15 cellular contexts compared by ENCODE assay signal in genomic region chr11:134911514-134912180, GRCh38.
A peak's percentile ranks its signal among the peaks of the same experiment; 100 is the strongest.
DNase-seq lines count a peak whose midpoint lies in the region; ATAC-seq and TF ChIP-seq lines count a peak whose summit lies in the region.
"Had no signal": no experiment of that assay in that cellular context is flagged by ENCODE, and none has a peak within 500 bp of the region (broad histone marks: within the 10 kb centered on the region; RNA-seq: fewer than 3 reads in every experiment).

No MANE protein-coding gene starts in this region.

- no peaks in the 10 kb centered on the region for H3K4me1 Mint-ChIP-seq in MCF 10A (ENCODE audit: insufficient read depth, unreplicated experiment)

- TF ChIP-seq CTCF in MCF 10A (IDR thresholded peaks at IDR 0.05; ENCODE audit: unreplicated experiment) (no peak), mammary epithelial cell (conservative IDR thresholded peaks at IDR 0.05 in 1 of 2, IDR thresholded peaks at IDR 0.05 in 1 of 2; ENCODE audit: extremely low read depth in 1 of 2, insufficient read depth in 1 of 2, low read depth in 1 of 2, low read length in 2 of 2) (no peak), esophagus muscularis mucosa (IDR thresholded peaks at IDR 0.05) (no peak)

- POLR2A ChIA-PET in MCF 10A (lab: Yijun Ruan, JAX), result no interaction called here

- ATAC-seq in GM19463 (IDR thresholded peaks at IDR 0.05; ENCODE audit: unreplicated experiment) (no peak), HG02840 (IDR thresholded peaks at IDR 0.05; ENCODE audit: low FRiP score, unreplicated experiment) (no peak)
- ATAC-seq: Right ventricle myocardium inferior had no signal

- no peak for TF ChIP-seq EP300 in esophagus muscularis mucosa (IDR thresholded peaks at IDR 0.05)

- H4K20me1 ChIP-seq in mammary epithelial cell (ENCODE audit: insufficient read depth, low read length), result no peaks in the 10 kb centered on the region

- no peak overlapping the region for H3K4me3 Mint-ChIP-seq in MCF 10A (ENCODE audit: unreplicated experiment)

- peaks cover 37% of the 10 kb centered on the region for H3K9me3 Mint-ChIP-seq in MCF 10A (ENCODE audit: unreplicated experiment)

- no peak overlapping the region for H2AFZ ChIP-seq in mammary epithelial cell (ENCODE audit: low read depth, low read length)

- no peaks in the 10 kb centered on the region for H3K27me3 Mint-ChIP-seq in MCF 10A (ENCODE audit: insufficient read depth, unreplicated experiment)

- no peak overlapping the region for H3K4me3 ChIP-seq in mammary epithelial cell (replicated peaks in 1 of 3; ENCODE audit: insufficient read depth in 1 of 3, low read depth in 2 of 3, low read length in 3 of 3)
- H3K4me3 ChIP-seq in esophagus muscularis mucosa, result no peak overlapping the region
- H3K4me3 ChIP-seq: Peyer's patch, SK-N-MC had no signal

- intact Hi-C loops in MCF 10A (cut with micrococcal nuclease), result no loop called here
- intact Hi-C loops in mammary epithelial cell (cut with micrococcal nuclease), result no loop called here
- intact Hi-C loops in esophagus muscularis mucosa (cut with DNase I), result no loop called here

- in situ Hi-C loops in mammary epithelial cell (cut with MboI; ENCODE audit: low sequenced_read_pairs in 2 of 2), result no loop called here

- H3K9me3 ChIP-seq in mammary epithelial cell (replicated peaks; ENCODE audit: insufficient read depth, low read length) (peaks cover 14% of the 10 kb centered on the region), esophagus muscularis mucosa (no peaks in the 10 kb centered on the region)
- H3K9me3 ChIP-seq: Peyer's patch had no signal

- TF ChIP-seq POLR2A in esophagus muscularis mucosa (IDR thresholded peaks at IDR 0.05; ENCODE audit: low read depth), result no peak

- 39% methylated on average over 9 of the region's 9 CpGs for WGBS in mammary epithelial cell (ENCODE audit: low coverage, missing lambda C conversion rate)
- 76% methylated on average over 9 of the region's 9 CpGs for WGBS in esophagus muscularis mucosa

- H3K27ac ChIP-seq in mammary epithelial cell (ENCODE audit: insufficient read depth, low read depth, low read length), result no peak overlapping the region
- H3K27ac ChIP-seq in esophagus muscularis mucosa (replicated peaks in 1 of 4), result no peak overlapping the region
- H3K27ac ChIP-seq: C4-2B, Peyer's patch, SK-N-MC had no signal

- H3K27ac Mint-ChIP-seq in MCF 10A (ENCODE audit: low read depth, unreplicated experiment), result no peak overlapping the region

- H3K27me3 ChIP-seq in mammary epithelial cell (ENCODE audit: insufficient read depth, low read length) (no peaks in the 10 kb centered on the region), esophagus muscularis mucosa (peaks cover 0 to 10% (median 0%) of the 10 kb centered on the region in 4 donors)
- H3K27me3 ChIP-seq: Peyer's patch had no signal

- H3K36me3 ChIP-seq in mammary epithelial cell (ENCODE audit: insufficient read depth, low read length) (no peaks in the 10 kb centered on the region), esophagus muscularis mucosa (no peaks in the 10 kb centered on the region)
- H3K36me3 ChIP-seq: Peyer's patch had no signal

- H3K4me1 ChIP-seq in mammary epithelial cell (ENCODE audit: insufficient read depth, low read length) (no peaks in the 10 kb centered on the region), esophagus muscularis mucosa (peaks cover 0 to 10% (median 4%) of the 10 kb centered on the region in 4 donors)
- H3K4me1 ChIP-seq: Peyer's patch had no signal

- H3K79me2 ChIP-seq in mammary epithelial cell (ENCODE audit: insufficient read depth, low read length), result no peaks in the 10 kb centered on the region

- no peak overlapping the region for H3K9ac ChIP-seq in mammary epithelial cell (ENCODE audit: insufficient read depth, low read length)

- DNase-seq in MCF 10A (ENCODE audit: unreplicated experiment), result peak; percentile 20
- no peak for DNase-seq in mammary epithelial cell
- DNase-seq in NCI-H2029 treated with DMSO at 0.1 percent for 48 hours (lab: John Stamatoyannopoulos, UW), result peak; percentile 44
- peak; percentile 80 for DNase-seq in esophagus muscularis mucosa (ENCODE audit: extremely low spot score)
- DNase-seq in stimulated activated CD4-positive, alpha-beta T cell treated with anti-CD3 and anti-CD28 coated beads, Interleukin-15, amount 100 ng/mL, for 24 hours, result no peak
- DNase-seq: DMS 273 treated with DMSO at 0.1 percent for 48 hours, NCI-H1436 treated with DMSO at 0.1 percent for 48 hours, NCI-H2081 treated with DMSO at 0.1 percent for 48 hours, NCI-H226, Peyer's patch had no signal

- no peak overlapping the region for H3K4me2 ChIP-seq in mammary epithelial cell (ENCODE audit: insufficient read depth, low read depth, low read length)

- CTCF ChIA-PET in MCF 10A (lab: Yijun Ruan, JAX), result no interaction called here
- CTCF ChIA-PET in mammary epithelial cell (lab: Charles Lee; ENCODE audit: low non-redundant PET), result no interaction called here

- BruUV-seq in MCF 10A (replicated peaks; lab: Mats Ljungman, UMichigan) (no TSS peak), mammary epithelial cell (replicated peaks; lab: Mats Ljungman, UMichigan) (no TSS peak)

- H3K36me3 Mint-ChIP-seq in MCF 10A (ENCODE audit: insufficient read depth, unreplicated experiment), result no peaks in the 10 kb centered on the region

- dilution Hi-C loops in mammary epithelial cell (cut with HindIII; ENCODE audit: low sequenced_read_pairs), result no loop called here

Comparison
In these comparisons a context has a peak if more than half of its experiments do, and no peak if none do; other contexts are left out.
1. DNase-seq: peak in MCF 10A (single experiment), NCI-H2029 treated with DMSO at 0.1 percent for 48 hours (single experiment) and esophagus muscularis mucosa (single experiment); none in mammary epithelial cell (single experiment) and stimulated activated CD4-positive, alpha-beta T cell treated with anti-CD3 and anti-CD28 coated beads, Interleukin-15, amount 100 ng/mL, for 24 hours (single experiment).